ENCODE assay signal across 11 cellular contexts in genomic region chr1:12432897-12433296, GRCh38.
DNase-seq lines count a peak whose midpoint lies in the region; ATAC-seq, FAIRE-seq and TF ChIP-seq lines count a peak whose summit lies in the region.
"Had no signal": no experiment of that assay in that cellular context is flagged by ENCODE, and none has a peak within 500 bp of the region (broad histone marks: within the 10 kb centered on the region; RNA-seq: fewer than 3 reads in every experiment).

No MANE protein-coding gene starts in this region.

- peaks cover 32% of the 10 kb centered on the region for H3K79me2 ChIP-seq in K562 (ENCODE audit: control insufficient read depth, insufficient read depth, low read length)

- WGBS in K562 (ENCODE audit: insufficient coverage, low coverage, missing lambda C conversion rate): 79% methylated on average over 5 of the region's 6 CpGs
- 85 to 93% methylated on average over 6 of the region's 6 CpGs for WGBS in testis, 2 donors

- BruUV-seq in Panc1 (replicated peaks; lab: Mats Ljungman, UMichigan): no TSS peak
- no TSS peak for BruUV-seq in K562 (replicated peaks; lab: Mats Ljungman, UMichigan)

- POLR2A ChIA-PET in Panc1 (lab: Charles Lee) (no interaction called here), K562 (lab: Yijun Ruan, JAX) (interaction anchor here (0.7 to 1.9 kb wide), 4 partner anchors 9 to 421 kb away, joined by 3 to 4 read pairs (median 4); no protein-coding TSS in a partner anchor)

- H3K4me1 ChIP-seq in Panc1 (ENCODE audit: control insufficient read depth, insufficient read depth, low read length) (peaks cover 32% of the 10 kb centered on the region), K562 (replicated peaks in 1 of 2; ENCODE audit: control insufficient read depth in 2 of 2, insufficient read depth in 2 of 2, low read length in 2 of 2) (peaks cover 28 to 65% of the 10 kb centered on the region in 2 experiments), testis (peaks cover 24% of the 10 kb centered on the region)

- FAIRE-seq in K562 (lab: Jason Lieb, UNC): no peak

- no peaks in the 10 kb centered on the region for H3K27me3 Mint-ChIP-seq in mesothelial cell of epicardium (ENCODE audit: low read depth)

- peaks cover 74% of the 10 kb centered on the region for H3K4me1 Mint-ChIP-seq in mesothelial cell of epicardium

- peak overlapping the region; percentile 9; the same call in 1 of the 2 replicates for H2AFZ ChIP-seq in K562 (ENCODE audit: low read depth, low read length)

- H3K4me2 ChIP-seq in K562 (ENCODE audit: insufficient read depth, low read length): peak overlapping the region; percentile 70

- no peak for TF ChIP-seq EP300 in K562 (IDR thresholded peaks at IDR 0.05; ENCODE audit: low read length)

- CTCF ChIA-PET in Panc1 (lab: Charles Lee): no interaction called here
- CTCF ChIA-PET in K562 (lab: Yijun Ruan, JAX; ENCODE audit: low intra/inter-chr PET ratio): no interaction called here

- in situ Hi-C loops in Panc1 (cut with HindIII; ENCODE audit: low pct_unique_long_range_greater_than_20kb, low sequenced_read_pairs) (no loop called here), K562 (cut with MboI) (no loop called here)

- TF ChIP-seq RAD21 in K562 (CRISPR knock-in tag; conservative IDR thresholded peaks at IDR 0.05 in 1 of 2, IDR thresholded peaks at IDR 0.05 in 1 of 2): no peak

- H3K9me3 ChIP-seq in Panc1 (ENCODE audit: control insufficient read depth, insufficient read depth, low read depth, low read length) (no peaks in the 10 kb centered on the region), K562 (replicated peaks; ENCODE audit: control insufficient read depth, insufficient read depth, low read depth, low read length) (0 out of 2 replicates have a peak, but pooled peaks cover 1% of the 10 kb centered on the region), testis (no peaks in the 10 kb centered on the region)

- H4K20me1 ChIP-seq in K562 (replicated peaks; ENCODE audit: control insufficient read depth, insufficient read depth, low read length): no peaks in the 10 kb centered on the region

- no peaks in the 10 kb centered on the region for H3K9me1 ChIP-seq in K562 (ENCODE audit: control insufficient read depth, insufficient read depth, low read length)

- intact Hi-C loops in Panc1 (cut with micrococcal nuclease; ENCODE audit: unreplicated experiment): no loop called here
- intact Hi-C loops in K562 (cut with micrococcal nuclease): no loop called here
- intact Hi-C loops in testis (cut with DNase I; ENCODE audit: low total_unique reads): no loop called here

- no peak for DNase-seq in Panc1 (ENCODE audit: low read depth, low spot score)
- no peak for DNase-seq in K562 (ENCODE audit: extremely low read depth in 1 of 4, low spot score in 3 of 4)
- no peak for DNase-seq in mesothelial cell of epicardium (ENCODE audit: low spot score in 2 of 2, unreplicated experiment in 2 of 2)
- no peak for DNase-seq in testis
- DNase-seq in islet precursor cell: no peak
- no peak for DNase-seq in COLO829 (ENCODE audit: low spot score)
- DNase-seq: GOT3, NCI-H1417 treated with DMSO at 0.1 percent for 48 hours, NCI-H774, SIG-M5 had no signal

- no peaks in the 10 kb centered on the region for H3K27me3 ChIP-seq in Panc1 (ENCODE audit: control insufficient read depth, insufficient read depth, low read length)
- H3K27me3 ChIP-seq in K562 (ENCODE audit: control insufficient read depth in 2 of 2, insufficient read depth in 2 of 2, low read length in 2 of 2): no peaks in the 10 kb centered on the region
- H3K27me3 ChIP-seq in testis: no peaks in the 10 kb centered on the region

- H3K27ac Mint-ChIP-seq in mesothelial cell of epicardium: peak overlapping the region; percentile 99

- no peak for TF ChIP-seq POLR2A in K562 (conservative IDR thresholded peaks at IDR 0.05)
- no peak for TF ChIP-seq POLR2A in testis (IDR thresholded peaks at IDR 0.05)

- H3K4me3 Mint-ChIP-seq in mesothelial cell of epicardium: no peak overlapping the region

- ATAC-seq in Panc1 (no peak), K562 (0 out of 3 replicates have a peak, but pooled peaks have one; percentile 1), GM21526 (IDR thresholded peaks at IDR 0.05; ENCODE audit: low FRiP score, unreplicated experiment) (no peak)

- H3K4me3 ChIP-seq in Panc1 (ENCODE audit: low read depth in 2 of 2, low read length in 2 of 2) (no peak overlapping the region), K562 (no peak overlapping the region), testis (no peak overlapping the region)

- no peaks in the 10 kb centered on the region for H3K9me3 Mint-ChIP-seq in mesothelial cell of epicardium

- H3K9ac ChIP-seq in K562 (ENCODE audit: insufficient read depth in 1 of 2, low read depth in 2 of 2, low read length in 2 of 2): peak overlapping the region; percentile 59 to 81; a peak in 3 of 4 replicates

- H3K27ac ChIP-seq in Panc1 (ENCODE audit: low read length): peak overlapping the region; percentile 78
- peak overlapping the region; percentile 70 for H3K27ac ChIP-seq in K562 (ENCODE audit: extremely low read depth, low read depth, low read length)
- H3K27ac ChIP-seq in testis: peak overlapping the region; percentile 15 to 71

- no peaks in the 10 kb centered on the region for H3K36me3 ChIP-seq in Panc1 (ENCODE audit: control insufficient read depth, insufficient read depth, low read length)
- peaks cover 49% of the 10 kb centered on the region for H3K36me3 ChIP-seq in K562 (ENCODE audit: control insufficient read depth, insufficient read depth, low read length)
- no peaks in the 10 kb centered on the region for H3K36me3 ChIP-seq in testis (ENCODE audit: low read depth, missing control alignments)

- H3K36me3 Mint-ChIP-seq in mesothelial cell of epicardium: peaks cover 8% of the 10 kb centered on the region

- no peak for TF ChIP-seq CTCF in Panc1 (IDR thresholded peaks at IDR 0.05)
- no peak for TF ChIP-seq CTCF in K562 (IDR thresholded peaks at IDR 0.05 in 2 of 3, conservative IDR thresholded peaks at IDR 0.05 in 1 of 3; ENCODE audit: insufficient read depth in 2 of 3, low read depth in 1 of 3, low read length in 3 of 3)
- TF ChIP-seq CTCF in mesothelial cell of epicardium (IDR thresholded peaks at IDR 0.05; ENCODE audit: unreplicated experiment): no peak
- TF ChIP-seq CTCF in testis (IDR thresholded peaks at IDR 0.05): no peak

TF ChIP-seq in K562, 482 proteins besides CTCF, POLR2A, EP300 and RAD21:
- no peak for TF ChIP-seq ARHGAP35 (IDR thresholded peaks at IDR 0.05; ENCODE audit: partially characterized antibody)
- TF ChIP-seq CBX1 (IDR thresholded peaks at IDR 0.05; ENCODE audit: low read depth): 0 out of 2 replicates have a peak, but pooled peaks have one; percentile 16
- peak; percentile 54 for TF ChIP-seq ZNF316 (IDR thresholded peaks at IDR 0.05)
- TF ChIP-seq GATA2 (CRISPR knock-in tag; IDR thresholded peaks at IDR 0.05): peak; percentile 16; the same call in 1 of the 2 replicates
- peak in 1 of 2 experiments; percentile 2 for TF ChIP-seq E2F6 (IDR thresholded peaks at IDR 0.05; ENCODE audit: borderline replicate concordance in 1 of 2, extremely low read depth in 1 of 2, insufficient read depth in 1 of 2, insufficient read length in 1 of 2, low read depth in 1 of 2, low read length in 1 of 2, poor library complexity in 1 of 2, severe bottlenecking in 1 of 2)
- peak; percentile 27; the same call in 1 of the 2 replicates for TF ChIP-seq ZNF583 (CRISPR knock-in tag; IDR thresholded peaks at IDR 0.05)
- peak in 1 of 2 experiments; percentile 24; a peak in 1 of 4 replicates for TF ChIP-seq TRIM24 (IDR thresholded peaks at IDR 0.05)
- TF ChIP-seq, protein P1, sequence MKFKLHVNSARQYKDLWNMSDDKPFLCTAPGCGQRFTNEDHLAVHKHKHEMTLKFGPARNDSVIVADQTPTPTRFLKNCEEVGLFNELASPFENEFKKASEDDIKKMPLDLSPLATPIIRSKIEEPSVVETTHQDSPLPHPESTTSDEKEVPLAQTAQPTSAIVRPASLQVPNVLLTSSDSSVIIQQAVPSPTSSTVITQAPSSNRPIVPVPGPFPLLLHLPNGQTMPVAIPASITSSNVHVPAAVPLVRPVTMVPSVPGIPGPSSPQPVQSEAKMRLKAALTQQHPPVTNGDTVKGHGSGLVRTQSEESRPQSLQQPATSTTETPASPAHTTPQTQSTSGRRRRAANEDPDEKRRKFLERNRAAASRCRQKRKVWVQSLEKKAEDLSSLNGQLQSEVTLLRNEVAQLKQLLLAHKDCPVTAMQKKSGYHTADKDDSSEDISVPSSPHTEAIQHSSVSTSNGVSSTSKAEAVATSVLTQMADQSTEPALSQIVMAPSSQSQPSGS (CRISPR knock-in tag; IDR thresholded peaks at IDR 0.05): no peak
- TF ChIP-seq RB1 (IDR thresholded peaks at IDR 0.05; ENCODE audit: low read depth): 0 out of 2 replicates have a peak, but pooled peaks have one; percentile 12
- TF ChIP-seq TEAD4 (IDR thresholded peaks at IDR 0.05; ENCODE audit: low read length): no peak
- no peak for TF ChIP-seq TEAD4 (CRISPR knock-in tag; IDR thresholded peaks at IDR 0.05; ENCODE audit: borderline replicate concordance)
- TF ChIP-seq ZNF668 (CRISPR knock-in tag; IDR thresholded peaks at IDR 0.05): no peak
